In the genomic region with DNA sequence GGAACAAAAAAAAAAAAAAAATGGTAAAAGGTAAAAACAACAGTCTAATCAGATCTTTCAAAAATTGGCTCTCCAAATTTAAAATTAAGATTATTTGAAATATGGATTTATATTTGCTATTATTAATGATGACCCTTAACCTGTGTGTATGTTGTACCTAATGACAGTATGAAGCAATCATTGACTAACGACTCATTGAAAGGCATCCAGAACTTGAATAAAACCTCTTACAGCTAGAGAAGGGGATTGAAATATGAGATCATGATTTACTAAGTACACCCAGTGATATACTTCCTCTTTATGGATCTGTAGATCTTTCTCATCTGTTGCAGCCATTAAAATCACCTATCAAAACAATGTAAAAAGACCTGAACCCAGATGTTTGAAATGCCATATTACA, we compare ENCODE assay signal across 21 cellular contexts.
A peak's percentile ranks its signal among the peaks of the same experiment; 100 is the strongest.
DNase-seq lines count a peak whose midpoint lies in the region; FAIRE-seq and TF ChIP-seq lines count a peak whose summit lies in the region.
"Had no signal": no experiment of that assay in that cellular context is flagged by ENCODE, and none has a peak within 500 bp of the region (broad histone marks: within the 10 kb centered on the region; RNA-seq: fewer than 3 reads in every experiment).

No MANE protein-coding gene starts in this region.

- no peak overlapping the region for H3K4ac ChIP-seq in H1 (replicated peaks; ENCODE audit: insufficient read length, low read depth, low read length)

- 85% methylated on average over 1 of the region's 1 CpG; no CpG with 5 or more reads in 1 of the 2 experiments for WGBS in H1 (ENCODE audit: extremely low coverage in 1 of 2, insufficient coverage in 1 of 2, insufficient read length in 1 of 2, insufficient replicate concordance in 2 of 2, low coverage in 1 of 2, low lambda C conversion rate in 2 of 2, missing lambda C conversion rate in 1 of 2), 2 experiments

- peak; percentile 51 for FAIRE-seq in D721Med (lab: Jason Lieb, UNC)
- no peak for FAIRE-seq in H1 (lab: Jason Lieb, UNC)
- FAIRE-seq: colon had no signal

- no peak overlapping the region for H2BK12ac ChIP-seq in H1 (ENCODE audit: low read depth, low read length)

- no peaks in the 10 kb centered on the region for H3K79me1 ChIP-seq in H1 (ENCODE audit: low read depth, low read length)

- H2AK5ac ChIP-seq in H1 (ENCODE audit: low read depth, low read length), result no peak overlapping the region

- H2BK15ac ChIP-seq in H1 (ENCODE audit: low read length), result no peak overlapping the region

- no peak overlapping the region for H3K4me2 ChIP-seq in H1 (ENCODE audit: insufficient read depth in 1 of 2, low read depth in 2 of 2, low read length in 2 of 2)

- H3K23me2 ChIP-seq in H1 (ENCODE audit: low read depth, low read length), result no peaks in the 10 kb centered on the region

- no peak for TF ChIP-seq RAD21 in H1 (IDR thresholded peaks at IDR 0.05 in 1 of 2, conservative IDR thresholded peaks at IDR 0.05 in 1 of 2; ENCODE audit: low read depth in 2 of 2, low read length in 2 of 2)

- no peak overlapping the region for H3K27ac ChIP-seq in H1 (ENCODE audit: low read depth, low read length)
- no peak overlapping the region for H3K27ac ChIP-seq in CD4-positive, alpha-beta memory T cell (ENCODE audit: low read depth, low read length)
- H3K27ac ChIP-seq in tibial artery, result no peak overlapping the region
- H3K27ac ChIP-seq: skin epidermis had no signal

- no peak overlapping the region for H3K27ac Mint-ChIP-seq in CD4-positive, alpha-beta memory T cell
- H3K27ac Mint-ChIP-seq: activated B cell treated with CpG ODN at 0.5 μM for 24 hours; activated CD8-positive, alpha-beta T cell treated with anti-CD3 and anti-CD28 coated beads, Interleukin-2, amount 10 ng/mL, durations not matched to agents 7 days and 5 days; activated naive CD4-positive, alpha-beta T cell treated with anti-CD3 and anti-CD28 coated beads, Interleukin-2, amount 50 U/mL, for 24 hours; B cell; progenitor cell of endocrine pancreas had no signal

- H3K4me1 ChIP-seq in H1 (replicated peaks in 1 of 4; ENCODE audit: control insufficient read depth in 3 of 4, insufficient read depth in 4 of 4, low read length in 3 of 4) (peaks cover 0 to 2% (median 0%) of the 10 kb centered on the region in 4 experiments; a peak in 1 of 7 replicates), tibial artery (no peaks in the 10 kb centered on the region)
- H3K4me1 ChIP-seq in CD4-positive, alpha-beta memory T cell (ENCODE audit: insufficient read depth, low read length), result no peaks in the 10 kb centered on the region

- no peak overlapping the region for H3K4me3 Mint-ChIP-seq in CD4-positive, alpha-beta memory T cell
- H3K4me3 Mint-ChIP-seq: activated B cell treated with CpG ODN at 0.5 μM for 24 hours; activated CD8-positive, alpha-beta T cell treated with anti-CD3 and anti-CD28 coated beads, Interleukin-2, amount 10 ng/mL, durations not matched to agents 7 days and 5 days; activated naive CD4-positive, alpha-beta T cell treated with anti-CD3 and anti-CD28 coated beads, Interleukin-2, amount 50 U/mL, for 24 hours; B cell had no signal

- no peaks in the 10 kb centered on the region for H3K4me1 Mint-ChIP-seq in CD4-positive, alpha-beta memory T cell
- H3K4me1 Mint-ChIP-seq: activated B cell treated with CpG ODN at 0.5 μM for 24 hours; activated naive CD4-positive, alpha-beta T cell treated with anti-CD3 and anti-CD28 coated beads, Interleukin-2, amount 50 U/mL, for 24 hours; B cell had no signal

- H3K36me3 ChIP-seq in H1 (ENCODE audit: control insufficient read depth in 2 of 4, insufficient read depth in 4 of 4, low read length in 3 of 4) (no peaks in the 10 kb centered on the region), tibial artery (no peaks in the 10 kb centered on the region)
- H3K36me3 ChIP-seq in CD4-positive, alpha-beta memory T cell (ENCODE audit: insufficient read depth, low read length), result no peaks in the 10 kb centered on the region

- no peak overlapping the region for H2BK20ac ChIP-seq in H1 (ENCODE audit: low read length)

- no peak overlapping the region for H2BK120ac ChIP-seq in H1 (replicated peaks; ENCODE audit: low read depth, low read length)

- no peak overlapping the region for H4K91ac ChIP-seq in H1 (replicated peaks; ENCODE audit: insufficient read length, low read length)

- H3K56ac ChIP-seq in H1 (replicated peaks; ENCODE audit: insufficient read length, low read depth, low read length), result no peak overlapping the region

- H3K27me3 ChIP-seq in H1 (replicated peaks in 1 of 4; ENCODE audit: control insufficient read depth in 3 of 4, extremely low read depth in 1 of 4, insufficient read depth in 3 of 4, low read length in 3 of 4), result no peaks in the 10 kb centered on the region
- no peaks in the 10 kb centered on the region for H3K27me3 ChIP-seq in CD4-positive, alpha-beta memory T cell (ENCODE audit: insufficient read depth, low read length)
- H3K27me3 ChIP-seq in tibial artery, result no peaks in the 10 kb centered on the region

- no peak overlapping the region for H2AFZ ChIP-seq in H1 (ENCODE audit: low read length)

- H3K4me3 ChIP-seq in H1 (ENCODE audit: extremely low read depth in 1 of 4, insufficient read depth in 2 of 4, low read depth in 3 of 4, low read length in 4 of 4) (no peak overlapping the region), tibial artery (no peak overlapping the region)
- no peak overlapping the region for H3K4me3 ChIP-seq in CD4-positive, alpha-beta memory T cell (ENCODE audit: low read length in 2 of 2)
- H3K4me3 ChIP-seq: skin epidermis had no signal

- no peaks in the 10 kb centered on the region for H3K79me2 ChIP-seq in H1 (ENCODE audit: control insufficient read depth in 1 of 2, insufficient read depth in 2 of 2, low read length in 2 of 2)

- intact Hi-C loops in CD4-positive, alpha-beta memory T cell (cut with micrococcal nuclease), result no loop called here
- intact Hi-C loops in tibial artery (cut with DNase I; ENCODE audit: low total_unique reads), result no loop called here

- H3K9me3 ChIP-seq in H1 (ENCODE audit: insufficient read depth in 2 of 2, low read depth in 1 of 2, low read length in 1 of 2) (no peaks in the 10 kb centered on the region), tibial artery (no peaks in the 10 kb centered on the region)
- no peaks in the 10 kb centered on the region for H3K9me3 ChIP-seq in CD4-positive, alpha-beta memory T cell (ENCODE audit: control insufficient read depth in 1 of 2, low read length in 2 of 2)

- H3K9me3 Mint-ChIP-seq in CD4-positive, alpha-beta memory T cell, result no peaks in the 10 kb centered on the region
- H3K9me3 Mint-ChIP-seq: activated B cell treated with CpG ODN at 0.5 μM for 24 hours; activated naive CD4-positive, alpha-beta T cell treated with anti-CD3 and anti-CD28 coated beads, Interleukin-2, amount 50 U/mL, for 24 hours had no signal

- H2BK5ac ChIP-seq in H1 (ENCODE audit: low read depth, low read length), result no peak overlapping the region

- POLR2A ChIA-PET in H1 (lab: Charles Lee; ENCODE audit: partially characterized antibody), result no interaction called here
- POLR2A ChIA-PET in CD4-positive, alpha-beta memory T cell (lab: Charles Lee; ENCODE audit: partially characterized antibody), result no interaction called here

- no peak overlapping the region for H4K5ac ChIP-seq in H1 (ENCODE audit: insufficient read length, low read depth, low read length)

- no peaks in the 10 kb centered on the region for H4K20me1 ChIP-seq in H1 (replicated peaks in 1 of 2; ENCODE audit: control insufficient read depth in 1 of 2, insufficient read depth in 2 of 2, low read length in 2 of 2)

- no peak overlapping the region for H3K14ac ChIP-seq in H1 (ENCODE audit: insufficient read length)

- TF ChIP-seq EP300 in H1 (IDR thresholded peaks at IDR 0.05; ENCODE audit: borderline replicate concordance in 1 of 2, low read depth in 2 of 2, low read length in 2 of 2), result no peak

- TF ChIP-seq CTCF in D721Med (IDR thresholded peaks at IDR 0.05; ENCODE audit: insufficient read depth, missing control alignments), result no peak
- TF ChIP-seq CTCF in H1 (IDR thresholded peaks at IDR 0.05; ENCODE audit: control extremely low read depth in 1 of 3, insufficient read depth in 1 of 3, low read depth in 1 of 3, low read length in 3 of 3), result no peak
- TF ChIP-seq CTCF in tibial artery (IDR thresholded peaks at IDR 0.05), result no peak

- CTCF ChIA-PET in H1 (lab: Charles Lee; ENCODE audit: partially characterized antibody), result interaction anchor here (0.7 kb wide), 1 partner anchor 587 kb away, joined by 3 read pairs; no protein-coding TSS in a partner anchor
- CTCF ChIA-PET in CD4-positive, alpha-beta memory T cell (lab: Charles Lee; ENCODE audit: partially characterized antibody), result interaction anchor here (0.7 kb wide), 1 partner anchor 396 kb away, joined by 3 read pairs; no protein-coding TSS in a partner anchor

- H3K23ac ChIP-seq in H1 (ENCODE audit: insufficient read length), result no peak overlapping the region

- H3K9ac ChIP-seq in H1 (replicated peaks in 1 of 4; ENCODE audit: extremely low read depth in 1 of 4, low read depth in 3 of 4, low read length in 3 of 4), result no peak overlapping the region

- no peak for TF ChIP-seq POLR2A in H1 (IDR thresholded peaks at IDR 0.05; ENCODE audit: control extremely low read depth in 1 of 2, low read depth in 2 of 2, low read length in 2 of 2)

- no peak overlapping the region for H4K8ac ChIP-seq in H1 (ENCODE audit: extremely low read depth, insufficient read depth, low read length)

- no peak overlapping the region for H3K18ac ChIP-seq in H1 (ENCODE audit: extremely low read depth, low read length)

- H3K36me3 Mint-ChIP-seq in CD4-positive, alpha-beta memory T cell, result peaks cover 0 to 5% of the 10 kb centered on the region in 2 donors

- no peaks in the 10 kb centered on the region for H3K27me3 Mint-ChIP-seq in CD4-positive, alpha-beta memory T cell
- H3K27me3 Mint-ChIP-seq: activated B cell treated with CpG ODN at 0.5 μM for 24 hours; activated naive CD4-positive, alpha-beta T cell treated with anti-CD3 and anti-CD28 coated beads, Interleukin-2, amount 50 U/mL, for 24 hours; B cell; progenitor cell of endocrine pancreas had no signal

- DNase-seq in D721Med (ENCODE audit: insufficient read length, low spot score) (no peak), EH (ENCODE audit: low read depth) (peak; percentile 9), NCI-H2029 treated with DMSO at 0.1 percent for 48 hours (lab: John Stamatoyannopoulos, UW) (peak; percentile 65), H1 (ENCODE audit: low read depth in 1 of 2, low spot score in 2 of 2) (no peak), tibial artery (no peak), anterior cingulate cortex (lab: John Stamatoyannopoulos, UW) (no peak)
- DNase-seq in CD4-positive, alpha-beta memory T cell, result no peak
- DNase-seq: activated B cell treated with CpG ODN at 0.5 μM for 24 hours; activated CD8-positive, alpha-beta T cell treated with anti-CD3 and anti-CD28 coated beads, Interleukin-2, amount 10 ng/mL, durations not matched to agents 7 days and 5 days; activated T-cell treated with anti-CD3 and anti-CD28 coated beads, Interleukin-2, amount 50 U/mL, for 48 hours; hypothalamus; midbrain; NCI-H2081 treated with DMSO at 0.1 percent for 48 hours; NK-92 treated with Interleukin-12 subunit alpha and Interleukin-12 subunit beta, amount 100 ng/mL, for 24 hours; SIG-M5; stimulated activated CD4-positive, alpha-beta T cell treated with anti-CD3 and anti-CD28 coated beads, Interleukin-4, amount 100 ng/mL, for 1 hour had no signal

TF ChIP-seq in H1, 55 proteins besides CTCF, POLR2A, EP300 and RAD21 (continues in another document):
- TF ChIP-seq CEBPB (IDR thresholded peaks at IDR 0.05; ENCODE audit: low read depth, low read length) (0 out of 2 replicates have a peak, but pooled peaks have one; percentile 19), BACH1 (IDR thresholded peaks at IDR 0.05; ENCODE audit: low read length) (no peak)

Comparison
In these comparisons a context has a peak if more than half of its experiments do, and no peak if none do; other contexts are left out.
1. DNase-seq: peak in EH (single experiment) and NCI-H2029 treated with DMSO at 0.1 percent for 48 hours (single experiment); none in D721Med (single experiment), H1 (0 of 2), CD4-positive, alpha-beta memory T cell (0 of 5), tibial artery (0 of 2) and anterior cingulate cortex (0 of 58).